In the genomic region with DNA sequence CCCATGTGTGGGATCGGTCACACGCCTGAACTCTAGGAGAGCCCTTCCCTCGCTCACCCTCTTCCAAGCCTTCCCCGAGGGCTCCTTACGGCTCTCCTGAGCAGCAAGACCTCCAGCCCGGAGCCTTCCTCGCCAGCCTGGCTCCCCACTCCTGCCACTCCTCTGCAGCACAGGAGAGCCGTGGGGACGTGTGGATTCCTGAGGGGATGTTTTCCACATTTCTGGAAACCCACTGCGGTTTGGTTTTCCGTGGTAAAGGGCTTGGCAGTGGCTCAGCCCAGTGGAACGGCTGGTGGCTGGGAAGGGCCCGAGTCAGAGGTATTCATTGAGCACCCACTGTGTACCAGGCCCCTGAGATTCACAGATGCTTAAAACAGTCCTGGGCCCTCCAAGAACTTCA, we compare ENCODE assay signal across 3 cellular contexts.
"Had no signal": no experiment of that assay in that cellular context is flagged by ENCODE, and none has a peak within 500 bp of the region (broad histone marks: within the 10 kb centered on the region; RNA-seq: fewer than 3 reads in every experiment).

No MANE protein-coding gene starts in this region.

- ATAC-seq: GM23338 had no signal

- DNase-seq: H9, HCEC 1CT had no signal
